Comparison of ENCODE assay signal across 8 cellular contexts in genomic region chr1:175152006-175152652, GRCh38. TPM values are rescaled to one million over a fixed set of nuclear protein-coding genes. Genes with fewer than 3 reads are reported as not detected.
DNase-seq lines count a peak whose midpoint lies in the region; ATAC-seq and TF ChIP-seq lines count a peak whose summit lies in the region.

No MANE protein-coding gene starts in this region.

- peaks cover 16% of the 10 kb centered on the region for H3K4me1 Mint-ChIP-seq in CD14-positive monocyte

- H3K4me3 ChIP-seq in choroid plexus epithelial cell (ENCODE audit: low read depth, low read length) = no peak overlapping the region
- no peak overlapping the region for H3K4me3 ChIP-seq in lower leg skin (ENCODE audit: low read depth, poor library complexity, severe bottlenecking)

- 10 to 12% methylated on average over 15 of the region's 15 CpGs for WGBS in lower leg skin, 2 donors

- peaks cover 17 to 29% (median 21%) of the 10 kb centered on the region in 3 donors for H3K27me3 Mint-ChIP-seq in CD14-positive monocyte (ENCODE audit: low read depth in 3 of 3)

- DNase-seq in CD14-positive monocyte (ENCODE audit: low spot score) (no peak), NCI-H2196 (lab: John Stamatoyannopoulos, UW; ENCODE audit: unreplicated experiment) (peak; percentile 37), choroid plexus epithelial cell (ENCODE audit: low read depth) (peak; percentile 59), lower leg skin (ENCODE audit: low spot score in 2 of 2) (peak; percentile 36 to 92)
- peak; percentile 56 to 76 for DNase-seq in activated CD4-positive, alpha-beta T cell treated with anti-CD3 and anti-CD28 coated beads for 4 hours
- peak; percentile 62 for DNase-seq in stimulated activated CD8-positive, alpha-beta memory T cell treated with anti-CD3 and anti-CD28 coated beads, Interleukin-15, amount 100 ng/mL, for 1 hour (ENCODE audit: low read depth)

- intact Hi-C loops in CD14-positive monocyte (cut with micrococcal nuclease) (loop anchor here (1.0 to 2.0 kb wide), 2 partner anchors 167 kb away; no protein-coding TSS in a partner anchor), lower leg skin (cut with DNase I; ENCODE audit: low total_unique reads) (loop anchor here (10.0 kb wide), 1 partner anchor 73 kb away; no protein-coding TSS in a partner anchor)

- H3K27ac Mint-ChIP-seq in CD14-positive monocyte = peak overlapping the region in 2 of 7 donors; percentile 14 to 19

- H3K36me3 Mint-ChIP-seq in CD14-positive monocyte = peaks cover 0 to under 1% of the 10 kb centered on the region in 2 donors

- TF ChIP-seq CTCF in CD14-positive monocyte (IDR thresholded peaks at IDR 0.05) (peak; percentile 88), choroid plexus epithelial cell (conservative IDR thresholded peaks at IDR 0.05; ENCODE audit: low read depth, low read length) (peak; percentile 92), lower leg skin (IDR thresholded peaks at IDR 0.05) (peak in 1 of 3 donors; percentile 81)

- ATAC-seq in GM21825 (IDR thresholded peaks at IDR 0.05; ENCODE audit: unreplicated experiment) (peak; percentile 52), GM21619 (IDR thresholded peaks at IDR 0.05; ENCODE audit: unreplicated experiment) (no peak)

- no peak for TF ChIP-seq POLR2A in lower leg skin (IDR thresholded peaks at IDR 0.05)

- H3K4me3 Mint-ChIP-seq in CD14-positive monocyte = peak overlapping the region in 1 of 2 donors; percentile 60

- no peaks in the 10 kb centered on the region for H3K9me3 Mint-ChIP-seq in CD14-positive monocyte

RNA-seq across cellular contexts. Expression of gene KIAA0040, which starts 40.4 kb away (rescaled TPM):
- polyA plus RNA-seq in CD14-positive monocyte = 10 to 100 TPM; 25.9 to 35.4 TPM
- total RNA-seq in lower leg skin = 10 to 100 TPM; 12.3 to 16.3 (median 15.0) TPM
